In genomic region chr19:39132344-39132969, GRCh38 we compare ENCODE assay signal across 18 cellular contexts.
DNase-seq lines count a peak whose midpoint lies in the region; ATAC-seq, FAIRE-seq and TF ChIP-seq lines count a peak whose summit lies in the region.
"Had no signal": no experiment of that assay in that cellular context is flagged by ENCODE, and none has a peak within 500 bp of the region (broad histone marks: within the 10 kb centered on the region; RNA-seq: fewer than 3 reads in every experiment).

No MANE protein-coding gene starts in this region.

- H3K27me3 ChIP-seq in BLaER1: no peaks in the 10 kb centered on the region
- H3K27me3 ChIP-seq: pancreas had no signal

- no peak overlapping the region for H3K4me3 ChIP-seq in BLaER1
- H3K4me3 ChIP-seq: pancreas had no signal

- H3K9me3 Mint-ChIP-seq in dendritic cell treated with granulocyte-macrophage colony-stimulating factor and Interleukin-4, amounts not matched to agents 40 ng/mL and 50 ng/mL, for 4 days: no peaks in the 10 kb centered on the region
- H3K9me3 Mint-ChIP-seq in nephron progenitor cell: no peaks in the 10 kb centered on the region

- peaks cover 65% of the 10 kb centered on the region for H3K4me1 Mint-ChIP-seq in dendritic cell treated with granulocyte-macrophage colony-stimulating factor and Interleukin-4, amounts not matched to agents 40 ng/mL and 50 ng/mL, for 4 days (ENCODE audit: low read depth)
- H3K4me1 Mint-ChIP-seq in nephron progenitor cell: peaks cover 95% of the 10 kb centered on the region

- no peak overlapping the region for H3K4me3 Mint-ChIP-seq in dendritic cell treated with granulocyte-macrophage colony-stimulating factor and Interleukin-4, amounts not matched to agents 40 ng/mL and 50 ng/mL, for 4 days
- no peak overlapping the region for H3K4me3 Mint-ChIP-seq in nephron progenitor cell
- H3K4me3 Mint-ChIP-seq: activated CD8-positive, alpha-beta memory T cell treated with anti-CD3 and anti-CD28 coated beads, Interleukin-2, amount 10 ng/mL, durations not matched to agents 7 days and 5 days had no signal

- H3K9ac ChIP-seq in BLaER1: peak overlapping the region; percentile 71; the same call in 1 of the 2 replicates

- peaks cover 6% of the 10 kb centered on the region for H3K36me3 Mint-ChIP-seq in dendritic cell treated with granulocyte-macrophage colony-stimulating factor and Interleukin-4, amounts not matched to agents 40 ng/mL and 50 ng/mL, for 4 days (ENCODE audit: low read depth)
- no peaks in the 10 kb centered on the region for H3K36me3 Mint-ChIP-seq in nephron progenitor cell (ENCODE audit: low read depth)
- H3K36me3 Mint-ChIP-seq: activated CD8-positive, alpha-beta memory T cell treated with anti-CD3 and anti-CD28 coated beads, Interleukin-2, amount 10 ng/mL, durations not matched to agents 7 days and 5 days had no signal

- TF ChIP-seq CTCF in D721Med (IDR thresholded peaks at IDR 0.05; ENCODE audit: insufficient read depth, missing control alignments) (no peak), nephron progenitor cell (IDR thresholded peaks at IDR 0.05) (no peak)

- FAIRE-seq in D721Med (lab: Jason Lieb, UNC): no peak
- FAIRE-seq: GM12892, pancreas had no signal

- H3K27ac Mint-ChIP-seq in dendritic cell treated with granulocyte-macrophage colony-stimulating factor and Interleukin-4, amounts not matched to agents 40 ng/mL and 50 ng/mL, for 4 days: peak overlapping the region; percentile 33
- H3K27ac Mint-ChIP-seq in nephron progenitor cell: peak overlapping the region; percentile 49
- H3K27ac Mint-ChIP-seq: activated CD8-positive, alpha-beta memory T cell treated with anti-CD3 and anti-CD28 coated beads, Interleukin-2, amount 10 ng/mL, durations not matched to agents 7 days and 5 days had no signal

- peaks cover 92% of the 10 kb centered on the region for H3K4me1 ChIP-seq in BLaER1

- intact Hi-C loops in dendritic cell treated with granulocyte-macrophage colony-stimulating factor and Interleukin-4, amounts not matched to agents 40 ng/mL and 50 ng/mL, for 4 days (cut with micrococcal nuclease): no loop called here

- DNase-seq in D721Med (ENCODE audit: insufficient read length, low spot score) (peak; percentile 24), nephron progenitor cell (no peak), SW 1271 (lab: John Stamatoyannopoulos, UW) (no peak), NCI-H1694 treated with DMSO at 0.1 percent for 48 hours (lab: John Stamatoyannopoulos, UW) (no peak)
- DNase-seq in stimulated activated naive CD4-positive, alpha-beta T cell treated with Interleukin-2 at 50 U/mL for 16 hours (lab: John Stamatoyannopoulos, UW): no peak
- DNase-seq: activated CD8-positive, alpha-beta memory T cell treated with anti-CD3 and anti-CD28 coated beads, Interleukin-2, amount 10 ng/mL, durations not matched to agents 7 days and 5 days; anterior cingulate cortex; dermis blood vessel endothelial cell; EL; MM.1S; NCI-H2171; pancreas; SHP77 treated with DMSO at 0.1 percent for 48 hours; stimulated activated CD4-positive, alpha-beta T cell treated with anti-CD3 and anti-CD28 coated beads, Interleukin-15, amount 100 ng/mL, for 24 hours had no signal

- H3K27ac ChIP-seq in BLaER1: peak overlapping the region; percentile 74

- no peaks in the 10 kb centered on the region for H3K27me3 Mint-ChIP-seq in dendritic cell treated with granulocyte-macrophage colony-stimulating factor and Interleukin-4, amounts not matched to agents 40 ng/mL and 50 ng/mL, for 4 days
- H3K27me3 Mint-ChIP-seq in nephron progenitor cell (ENCODE audit: low read depth, poor library complexity): no peaks in the 10 kb centered on the region
- H3K27me3 Mint-ChIP-seq: activated CD8-positive, alpha-beta memory T cell treated with anti-CD3 and anti-CD28 coated beads, Interleukin-2, amount 10 ng/mL, durations not matched to agents 7 days and 5 days had no signal

- no peak for ATAC-seq in GM21717 (IDR thresholded peaks at IDR 0.05; ENCODE audit: unreplicated experiment)
- ATAC-seq: activated CD8-positive, alpha-beta memory T cell treated with anti-CD3 and anti-CD28 coated beads, Interleukin-2, amount 10 ng/mL, durations not matched to agents 7 days and 5 days had no signal

- H3K9me3 ChIP-seq in BLaER1: no peaks in the 10 kb centered on the region
- H3K9me3 ChIP-seq: pancreas had no signal

- peaks cover 92% of the 10 kb centered on the region for H4K20me1 ChIP-seq in BLaER1

- peak overlapping the region; percentile 84 for H3K4me2 ChIP-seq in BLaER1

- H3K36me3 ChIP-seq in BLaER1: 0 out of 2 replicates have a peak, but pooled peaks cover 3% of the 10 kb centered on the region
- H3K36me3 ChIP-seq: pancreas had no signal
